In the genomic region with DNA sequence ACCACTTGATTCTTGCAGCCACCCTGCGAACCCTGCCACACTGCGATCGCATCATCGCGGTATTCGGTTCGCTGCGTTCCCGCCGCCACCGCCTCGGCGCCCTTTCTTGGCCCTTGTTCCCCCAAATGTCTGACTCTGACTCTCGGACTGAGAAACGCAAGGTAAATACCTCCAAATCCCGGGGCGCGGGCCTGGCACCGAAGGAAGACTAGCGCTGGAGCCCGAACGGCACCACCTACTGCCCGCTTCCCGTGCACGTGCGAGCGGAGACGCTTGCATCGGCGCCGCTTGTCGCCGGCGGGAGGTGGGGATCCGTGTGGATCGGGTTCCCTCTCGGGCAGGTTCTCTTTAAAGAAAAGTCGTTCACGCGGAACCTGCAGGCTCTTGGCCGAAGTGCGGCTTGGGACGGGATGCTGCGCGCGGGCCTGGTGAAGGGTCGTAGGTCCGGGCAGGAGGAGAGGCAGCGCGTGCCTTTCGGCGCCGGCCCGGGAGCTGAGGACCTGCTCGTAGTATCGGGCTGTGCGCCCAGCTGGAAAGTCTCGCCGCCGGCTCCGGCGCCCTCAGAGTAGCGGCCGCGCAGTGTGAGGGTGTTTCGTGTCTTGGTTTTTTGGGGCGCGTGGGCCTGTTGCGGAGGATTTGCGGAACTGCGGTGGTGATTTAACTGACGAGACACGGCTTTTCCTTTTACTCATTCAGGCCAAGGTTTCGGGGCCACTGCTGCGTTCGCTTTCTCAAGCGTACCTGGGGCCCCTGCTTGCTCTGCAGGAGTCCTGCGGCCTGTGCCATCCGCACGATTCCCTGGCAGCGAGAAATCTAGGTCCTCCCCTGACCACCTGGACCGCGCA, we compare ENCODE assay signal across 8 cellular contexts. TPM values are rescaled to one million over a fixed set of nuclear protein-coding genes. Genes with fewer than 3 reads are reported as not detected.
DNase-seq lines count a peak whose midpoint lies in the region; ATAC-seq and TF ChIP-seq lines count a peak whose summit lies in the region.

No MANE protein-coding gene starts in this region.

- peaks cover 0 to 3% of the 10 kb centered on the region in 2 donors for H3K4me1 ChIP-seq in breast epithelium

- peak; percentile 53 for DNase-seq in GM13976 (ENCODE audit: low spot score)
- peak; percentile 30 to 57 for DNase-seq in breast epithelium (ENCODE audit: low spot score in 2 of 2)
- DNase-seq in kidney tubule cell (ENCODE audit: low spot score) = peak; percentile 59
- peak; percentile 54 for DNase-seq in stimulated activated CD4-positive, alpha-beta T cell treated with anti-CD3 and anti-CD28 coated beads, Interleukin-1b, Interleukin-23, amount 100 ng/mL, for 48 hours
- DNase-seq in NK-92 treated with Interleukin-12 subunit alpha and Interleukin-12 subunit beta, amount 100 ng/mL, for 24 hours (lab: John Stamatoyannopoulos, UW) = no peak

- peak overlapping the region; percentile 96 for H3K4me3 Mint-ChIP-seq in T-helper 1 cell treated with Interleukin-12 subunit alpha and Interleukin-12 subunit beta and Interleukin-4 antibody, amounts not matched to agents 30 μg/mL and 1 μg/mL, for 36 hours

- peak overlapping the region; percentile 86 for H3K27ac Mint-ChIP-seq in T-helper 1 cell treated with Interleukin-12 subunit alpha and Interleukin-12 subunit beta and Interleukin-4 antibody, amounts not matched to agents 30 μg/mL and 1 μg/mL, for 36 hours

- H3K36me3 ChIP-seq in KOPT-K1 (ENCODE audit: insufficient read depth, low read length) (peaks cover 27% of the 10 kb centered on the region), breast epithelium (no peaks in the 10 kb centered on the region)

- H3K4me3 ChIP-seq in breast epithelium = peak overlapping the region; percentile 82 to 90 (median 90)

- H3K27ac ChIP-seq in KOPT-K1 (ENCODE audit: low read depth, low read length, poor library complexity, severe bottlenecking) (peak overlapping the region; percentile 50), breast epithelium (peak overlapping the region; percentile 95 to 96)

- TF ChIP-seq CTCF in GM13976 (IDR thresholded peaks at IDR 0.05; ENCODE audit: borderline replicate concordance, control extremely low read depth, extremely low read depth, insufficient read depth, missing control alignments) (no peak), breast epithelium (IDR thresholded peaks at IDR 0.05) (no peak)

- H3K36me3 Mint-ChIP-seq in T-helper 1 cell treated with Interleukin-12 subunit alpha and Interleukin-12 subunit beta and Interleukin-4 antibody, amounts not matched to agents 30 μg/mL and 1 μg/mL, for 36 hours (ENCODE audit: low read depth) = peaks cover 40% of the 10 kb centered on the region

- intact Hi-C loops in breast epithelium (cut with DNase I; ENCODE audit: low total_unique reads) = no loop called here

- H3K9me3 Mint-ChIP-seq in T-helper 1 cell treated with Interleukin-12 subunit alpha and Interleukin-12 subunit beta and Interleukin-4 antibody, amounts not matched to agents 30 μg/mL and 1 μg/mL, for 36 hours = no peaks in the 10 kb centered on the region

- no peak for ATAC-seq in GM19351 (IDR thresholded peaks at IDR 0.05; ENCODE audit: unreplicated experiment)

- peaks cover 42% of the 10 kb centered on the region for H3K27me3 Mint-ChIP-seq in T-helper 1 cell treated with Interleukin-12 subunit alpha and Interleukin-12 subunit beta and Interleukin-4 antibody, amounts not matched to agents 30 μg/mL and 1 μg/mL, for 36 hours (ENCODE audit: low read depth)

- H3K27me3 ChIP-seq in breast epithelium = no peaks in the 10 kb centered on the region

- H3K9me3 ChIP-seq in KOPT-K1 (ENCODE audit: insufficient read depth, low read length, poor library complexity, severe bottlenecking) (no peaks in the 10 kb centered on the region), breast epithelium (no peaks in the 10 kb centered on the region)

- H3K4me1 Mint-ChIP-seq in T-helper 1 cell treated with Interleukin-12 subunit alpha and Interleukin-12 subunit beta and Interleukin-4 antibody, amounts not matched to agents 30 μg/mL and 1 μg/mL, for 36 hours (ENCODE audit: low read depth) = peaks cover 51% of the 10 kb centered on the region

- in situ Hi-C loops in GM13976 (cut with MboI; ENCODE audit: low sequenced_read_pairs, unreplicated experiment) = no loop called here

- no peak for TF ChIP-seq POLR2A in breast epithelium (IDR thresholded peaks at IDR 0.05)

RNA-seq across cellular contexts. Expression of a gene that starts 0.5 kb away (rescaled TPM):
- 10 to 100 TPM; 42.6 to 67.3 (median 46.1) TPM for total RNA-seq in breast epithelium
